ENCODE assay signal across 20 cellular contexts in the genomic region with DNA sequence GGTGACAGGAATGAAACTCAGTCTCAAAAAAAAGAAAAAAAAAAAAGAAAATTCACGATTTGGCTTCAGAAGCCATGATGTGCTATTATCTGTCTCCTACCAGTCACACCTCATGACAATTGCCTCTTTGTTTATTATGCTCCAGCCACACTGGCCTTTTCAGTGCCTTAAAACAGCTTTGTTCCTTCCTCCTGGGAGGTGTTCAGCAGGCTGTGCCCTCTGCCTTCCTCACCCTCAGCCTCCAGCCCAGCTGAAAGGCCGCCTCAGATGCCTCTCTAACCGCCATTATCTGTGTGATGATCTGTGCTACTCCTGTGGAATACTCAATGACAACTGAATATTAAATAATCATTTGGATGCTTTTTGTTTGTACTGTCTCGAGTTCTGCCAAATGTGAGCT.
A peak's percentile ranks its signal among the peaks of the same experiment; 100 is the strongest.
DNase-seq lines count a peak whose midpoint lies in the region; ATAC-seq and TF ChIP-seq lines count a peak whose summit lies in the region.
"Had no signal": no experiment of that assay in that cellular context is flagged by ENCODE, and none has a peak within 500 bp of the region (broad histone marks: within the 10 kb centered on the region; RNA-seq: fewer than 3 reads in every experiment).

No MANE protein-coding gene starts in this region.

- H3K9me3 Mint-ChIP-seq in T-helper 1 cell treated with Interleukin-12 subunit alpha and Interleukin-12 subunit beta and Interleukin-4 antibody, amounts not matched to agents 30 μg/mL and 1 μg/mL, for 36 hours: no peaks in the 10 kb centered on the region
- no peaks in the 10 kb centered on the region for H3K9me3 Mint-ChIP-seq in nephron progenitor cell
- H3K9me3 Mint-ChIP-seq: CD4-positive, alpha-beta T cell had no signal

- no peak for TF ChIP-seq CTCF in nephron progenitor cell (IDR thresholded peaks at IDR 0.05)

- DNase-seq in T-helper 1 cell: no peak
- DNase-seq in nephron progenitor cell: no peak
- peak in 11 of 49 donors; percentile 2 to 36 (median 9) for DNase-seq in substantia nigra (lab: John Stamatoyannopoulos, UW)
- DNase-seq in dedifferentiated amniotic fluid mesenchymal stem cell (ENCODE audit: extremely low spot score): no peak
- DNase-seq: AML-193; CD4-positive, alpha-beta T cell; DMS53; EL; KG1; MV-4-11; NCI-H1694 treated with DMSO at 0.1 percent for 48 hours; NCI-H510A; NCI-H748 treated with DMSO at 0.1 percent for 48 hours; OCI-M1; SHP77 had no signal

- H3K27ac ChIP-seq in cingulate gyrus (ENCODE audit: low read depth, low read length): peak overlapping the region; percentile 20
- peak overlapping the region; percentile 84 for H3K27ac ChIP-seq in substantia nigra (ENCODE audit: low read depth, low read length, poor library complexity, severe bottlenecking)
- H3K27ac ChIP-seq: 22Rv1 had no signal

- no peak overlapping the region for H3K4me3 Mint-ChIP-seq in T-helper 1 cell treated with Interleukin-12 subunit alpha and Interleukin-12 subunit beta and Interleukin-4 antibody, amounts not matched to agents 30 μg/mL and 1 μg/mL, for 36 hours
- H3K4me3 Mint-ChIP-seq in nephron progenitor cell: no peak overlapping the region
- H3K4me3 Mint-ChIP-seq: CD4-positive, alpha-beta T cell had no signal

- H3K36me3 Mint-ChIP-seq in T-helper 1 cell treated with Interleukin-12 subunit alpha and Interleukin-12 subunit beta and Interleukin-4 antibody, amounts not matched to agents 30 μg/mL and 1 μg/mL, for 36 hours (ENCODE audit: low read depth): peaks cover 13% of the 10 kb centered on the region
- peaks cover 49% of the 10 kb centered on the region for H3K36me3 Mint-ChIP-seq in nephron progenitor cell (ENCODE audit: low read depth)

- H3K27ac Mint-ChIP-seq in T-helper 1 cell treated with Interleukin-12 subunit alpha and Interleukin-12 subunit beta and Interleukin-4 antibody, amounts not matched to agents 30 μg/mL and 1 μg/mL, for 36 hours: peak overlapping the region; percentile 6
- peak overlapping the region; percentile 54 for H3K27ac Mint-ChIP-seq in nephron progenitor cell
- H3K27ac Mint-ChIP-seq: CD4-positive, alpha-beta T cell had no signal

- ATAC-seq in GM21717 (IDR thresholded peaks at IDR 0.05; ENCODE audit: unreplicated experiment): no peak
- no peak for ATAC-seq in GM18505 (IDR thresholded peaks at IDR 0.05; ENCODE audit: unreplicated experiment)

- no peaks in the 10 kb centered on the region for H3K27me3 Mint-ChIP-seq in T-helper 1 cell treated with Interleukin-12 subunit alpha and Interleukin-12 subunit beta and Interleukin-4 antibody, amounts not matched to agents 30 μg/mL and 1 μg/mL, for 36 hours (ENCODE audit: low read depth)
- H3K27me3 Mint-ChIP-seq in nephron progenitor cell (ENCODE audit: low read depth, poor library complexity): no peaks in the 10 kb centered on the region
- H3K27me3 Mint-ChIP-seq: CD4-positive, alpha-beta T cell had no signal

- H3K4me1 Mint-ChIP-seq in T-helper 1 cell treated with Interleukin-12 subunit alpha and Interleukin-12 subunit beta and Interleukin-4 antibody, amounts not matched to agents 30 μg/mL and 1 μg/mL, for 36 hours (ENCODE audit: low read depth): peaks cover 7% of the 10 kb centered on the region
- no peaks in the 10 kb centered on the region for H3K4me1 Mint-ChIP-seq in nephron progenitor cell

- no peak for TF ChIP-seq POLR2A in GM18505 (IDR thresholded peaks at IDR 0.05; ENCODE audit: borderline replicate concordance, extremely low read depth, insufficient read depth, insufficient read length)
